8 cellular contexts compared by ENCODE assay signal in the genomic region with DNA sequence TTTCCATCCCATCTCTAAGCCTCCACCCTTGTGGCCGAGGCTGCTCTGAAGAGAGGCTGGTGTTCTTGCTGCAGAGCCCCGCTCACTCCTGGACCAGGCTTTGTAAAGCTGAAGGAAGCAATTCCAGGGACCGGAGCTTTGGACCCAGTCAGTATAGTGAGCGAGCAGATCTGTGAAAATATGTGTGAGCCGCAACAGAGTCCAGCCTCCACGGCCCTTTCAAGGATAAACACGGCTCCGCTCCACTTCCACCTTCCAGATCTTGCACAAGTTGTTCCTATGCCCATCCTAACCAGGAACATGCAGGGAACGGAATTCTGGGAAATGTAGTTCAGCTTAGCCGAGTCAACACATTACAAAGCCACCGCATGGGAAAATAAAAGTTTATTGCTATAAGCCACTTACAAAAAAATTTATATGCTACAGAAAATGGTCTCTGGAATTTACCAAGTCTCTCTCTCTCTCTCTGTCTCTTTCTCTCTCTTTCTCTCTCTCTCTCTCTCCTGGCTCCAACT.
A peak's percentile ranks its signal among the peaks of the same experiment; 100 is the strongest.
DNase-seq lines count a peak whose midpoint lies in the region; ATAC-seq and FAIRE-seq lines count a peak whose summit lies in the region.

No MANE protein-coding gene starts in this region.

- in situ Hi-C loops in Caki2 (cut with HindIII; ENCODE audit: low pct_unique_long_range_greater_than_20kb, low sequenced_read_pairs), result no loop called here

- H3K9me3 ChIP-seq in small intestine (ENCODE audit: control insufficient read depth, low read depth), result no peaks in the 10 kb centered on the region

- no peak overlapping the region for H3K27ac ChIP-seq in small intestine (ENCODE audit: low read depth in 1 of 2, low read length in 1 of 2)

- H3K36me3 ChIP-seq in small intestine (ENCODE audit: control insufficient read depth in 2 of 2, insufficient read depth in 2 of 2, low read length in 2 of 2), result no peaks in the 10 kb centered on the region

- peak; percentile 26 for DNase-seq in Caki2 (ENCODE audit: low read depth)
- DNase-seq in NCI-H446 treated with DMSO at 0.1 percent for 48 hours (lab: John Stamatoyannopoulos, UW), result peak; percentile 8
- DNase-seq in cerebellum (ENCODE audit: low spot score), result peak; percentile 63
- DNase-seq in inferior parietal cortex (ENCODE audit: extremely low spot score), result peak; percentile 77
- DNase-seq in small intestine, result peak; percentile 11
- no peak for DNase-seq in activated CD4-positive, alpha-beta T cell treated with anti-CD3 and anti-CD28 coated beads for 4 hours

- ATAC-seq in HG03378 (IDR thresholded peaks at IDR 0.05; ENCODE audit: unreplicated experiment) (no peak), GM21529 (IDR thresholded peaks at IDR 0.05; ENCODE audit: unreplicated experiment) (no peak)

- no peak overlapping the region for H3K4me3 ChIP-seq in small intestine (ENCODE audit: low read depth in 1 of 2, low read length in 2 of 2)

- WGBS in small intestine, 3 donors, result 8 to 10% (median 10%) methylated on average over 11 of the region's 11 CpGs

- peaks cover 0 to 3% of the 10 kb centered on the region in 2 donors for H3K27me3 ChIP-seq in small intestine (ENCODE audit: control insufficient read depth in 2 of 2, insufficient read depth in 2 of 2, low read length in 2 of 2)

- no peak for FAIRE-seq in small intestine (lab: Jason Lieb, UNC)

- H3K4me1 ChIP-seq in small intestine (ENCODE audit: control insufficient read depth in 2 of 2, insufficient read depth in 1 of 2, low read depth in 1 of 2, low read length in 1 of 2), result no peaks in the 10 kb centered on the region

Comparison
In these comparisons a context has a peak if more than half of its experiments do, and no peak if none do; other contexts are left out.
1. DNase-seq: peak in Caki2 (single experiment), NCI-H446 treated with DMSO at 0.1 percent for 48 hours (single experiment), cerebellum (single experiment), inferior parietal cortex (single experiment) and small intestine (single experiment); none in activated CD4-positive, alpha-beta T cell treated with anti-CD3 and anti-CD28 coated beads for 4 hours (0 of 2).